Comparison of ENCODE assay signal across 1 cellular context in the genomic region with DNA sequence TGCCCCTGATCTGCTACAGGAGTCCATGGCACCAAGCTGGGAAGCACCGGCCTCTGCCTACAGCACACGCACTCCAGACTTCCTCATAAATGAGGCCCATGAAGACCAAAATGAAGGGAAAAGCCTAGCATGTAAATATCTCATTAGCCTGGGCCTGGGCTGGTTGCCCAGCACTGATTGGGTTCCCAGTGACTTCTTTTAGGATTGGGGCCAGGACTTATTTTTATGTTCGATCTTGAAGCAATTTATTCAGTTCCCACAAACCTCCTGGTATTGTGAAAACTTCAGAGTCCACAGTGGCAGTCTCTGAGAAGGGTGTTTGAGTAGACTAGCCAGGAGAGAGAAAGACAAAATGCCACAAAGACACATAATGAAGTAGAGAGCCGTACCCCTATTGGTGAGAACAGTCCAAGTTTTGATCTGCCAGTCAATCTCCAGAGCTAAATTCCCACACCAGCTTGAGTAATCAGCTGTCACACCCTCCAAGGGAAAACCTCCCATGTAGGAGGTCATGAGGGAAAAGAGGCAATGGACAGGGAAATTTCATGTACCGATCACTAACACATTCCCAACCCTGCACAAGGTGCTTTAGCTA.
TF ChIP-seq lines count a peak whose summit lies in the region.

No MANE protein-coding gene starts in this region.

TF ChIP-seq in endothelial cell of umbilical vein, 7 proteins besides CTCF, POLR2A, EP300 and RAD21 (continued from another document):
- TF ChIP-seq POLR2AphosphoS5 (IDR thresholded peaks at IDR 0.05; ENCODE audit: insufficient read depth, low read depth, low read length) (no peak), MYC (IDR thresholded peaks at IDR 0.05; ENCODE audit: low read depth, low read length) (no peak)
TF ChIP-seq in endothelial cell of umbilical vein: peak in this region for 0.
